27 cellular contexts compared by ENCODE assay signal in the genomic region with DNA sequence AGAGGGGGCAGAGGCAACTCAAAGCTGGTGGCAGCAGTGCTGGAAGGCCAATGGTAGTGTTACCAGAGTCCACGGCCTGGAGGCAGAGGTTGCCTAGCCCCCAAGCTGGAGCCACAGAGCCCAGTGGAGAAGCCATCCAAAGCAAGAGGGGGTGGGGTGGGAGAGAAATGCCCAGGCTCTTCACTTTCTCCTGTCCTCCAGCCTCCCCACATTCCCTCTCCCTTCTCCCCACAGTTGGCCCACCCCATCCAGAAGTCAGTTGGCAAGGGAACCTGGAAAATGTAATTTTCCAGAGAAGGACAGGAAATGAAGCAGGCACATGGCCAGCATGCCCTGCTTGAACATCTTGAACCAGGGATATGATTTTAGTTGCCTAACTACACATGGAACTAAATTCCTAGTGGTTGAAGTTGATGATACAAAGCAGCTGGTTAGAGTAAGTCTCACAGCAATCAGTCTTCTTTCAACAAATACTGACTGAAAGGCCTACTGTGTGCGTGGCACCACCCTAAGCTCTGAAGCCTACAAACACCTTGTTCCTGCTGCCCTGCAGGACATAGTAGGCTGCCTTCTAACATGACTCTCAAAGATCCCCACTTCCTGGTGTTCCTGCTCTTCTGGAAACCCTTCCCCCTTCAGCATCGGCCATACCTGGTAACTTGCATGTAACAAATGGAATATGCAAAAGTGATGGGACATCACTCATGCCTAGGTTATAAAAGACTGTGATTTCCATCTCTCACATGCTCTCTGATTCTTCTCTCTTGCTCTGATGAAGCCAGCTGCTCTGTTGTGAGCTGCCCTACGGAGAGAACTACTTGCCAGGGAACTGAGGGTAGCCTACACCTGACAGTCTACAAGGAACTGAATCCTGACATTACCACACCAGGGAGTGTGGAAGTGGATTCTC.
"Had no signal": no experiment of that assay in that cellular context is flagged by ENCODE, and none has a peak within 500 bp of the region (broad histone marks: within the 10 kb centered on the region; RNA-seq: fewer than 3 reads in every experiment).

No MANE protein-coding gene starts in this region.

- H3K9me3 ChIP-seq: adrenal gland, ascending aorta, colonic mucosa, transverse colon, uterus had no signal

- H3K27ac Mint-ChIP-seq: activated naive CD8-positive, alpha-beta T cell; activated T-helper 2 cell treated with anti-CD3 and anti-CD28 coated beads, Interferon-gamma antibody, Interleukin-2, Interleukin-4, amounts not matched to agents 10 μg/mL and 5 μg/mL and 100 μg/mL, durations not matched to agents 14 hours and 24 hours and 36 hours; natural killer cell; progenitor cell of endocrine pancreas; stimulated activated naive B cell treated with anti-CD40 and anti-IgM and Interleukin-4, amounts not matched to agents 10 μg/mL and 1 μg/mL and 100 μg/mL, for 72 hours had no signal

- H3K4me3 ChIP-seq: adrenal gland, ascending aorta, colonic mucosa, dorsolateral prefrontal cortex, transverse colon, uterus had no signal

- H3K27ac ChIP-seq: adrenal gland, ascending aorta, brain microvascular endothelial cell, colonic mucosa, dorsolateral prefrontal cortex, transverse colon, uterus had no signal

- H3K36me3 ChIP-seq: adrenal gland, ascending aorta, brain microvascular endothelial cell, colonic mucosa, transverse colon, uterus had no signal

- ATAC-seq: activated T-cell treated with anti-CD3 and anti-CD28 coated beads, Interleukin-2, amount 50 U/mL, for 4 hours; left ventricle myocardium superior; natural killer cell; stimulated activated naive B cell treated with anti-CD40 and anti-IgM and Interleukin-4, amounts not matched to agents 10 μg/mL and 1 μg/mL and 100 μg/mL, for 72 hours had no signal

- H3K9me3 Mint-ChIP-seq: activated T-helper 2 cell treated with anti-CD3 and anti-CD28 coated beads, Interferon-gamma antibody, Interleukin-2, Interleukin-4, amounts not matched to agents 10 μg/mL and 5 μg/mL and 100 μg/mL, durations not matched to agents 14 hours and 24 hours and 36 hours; central memory CD8-positive, alpha-beta T cell; natural killer cell had no signal

- DNase-seq: activated CD4-positive, alpha-beta T cell treated with anti-CD3 and anti-CD28 coated beads for 1 hour; activated CD4-positive, alpha-beta T cell treated with anti-CD3 and anti-CD28 coated beads, Interleukin-2, amount 50 U/mL, for 4 hours; activated CD8-positive, alpha-beta memory T cell treated with anti-CD3 and anti-CD28 coated beads for 24 hours; activated CD8-positive, alpha-beta memory T cell treated with anti-CD3 and anti-CD28 coated beads, Interleukin-2, amount 50 U/mL, for 48 hours; activated naive CD4-positive, alpha-beta T cell; activated T-cell treated with anti-CD3 and anti-CD28 coated beads, Interleukin-2, amount 50 U/mL, for 4 hours; adrenal gland; brain microvascular endothelial cell; colonic mucosa; dorsolateral prefrontal cortex; foreskin melanocyte; glutamatergic neuron; hippocampal formation; left ventricle myocardium superior; midbrain; natural killer cell; stimulated activated CD4-positive, alpha-beta T cell treated with anti-CD3 and anti-CD28 coated beads, Interleukin-2, amount 100 ng/mL, for 48 hours; stimulated activated CD8-positive, alpha-beta memory T cell treated with anti-CD3 and anti-CD28 coated beads, Interleukin-4, amount 100 ng/mL, for 48 hours; stimulated activated naive B cell treated with anti-CD40 and anti-IgM and Interleukin-4, amounts not matched to agents 10 μg/mL and 1 μg/mL and 100 μg/mL, for 72 hours; T-helper 9 cell; transverse colon; uterus had no signal

- H3K4me3 Mint-ChIP-seq: activated naive CD8-positive, alpha-beta T cell; activated T-cell treated with anti-CD3 and anti-CD28 coated beads, Interleukin-2, amount 50 U/mL, for 4 hours; central memory CD8-positive, alpha-beta T cell; natural killer cell; stimulated activated naive B cell treated with anti-CD40 and anti-IgM and Interleukin-4, amounts not matched to agents 10 μg/mL and 1 μg/mL and 100 μg/mL, for 72 hours had no signal

- H3K27me3 ChIP-seq: adrenal gland, ascending aorta, brain microvascular endothelial cell, colonic mucosa, transverse colon, uterus had no signal

- H3K36me3 Mint-ChIP-seq: activated naive CD8-positive, alpha-beta T cell; natural killer cell; stimulated activated naive B cell treated with anti-CD40 and anti-IgM and Interleukin-4, amounts not matched to agents 10 μg/mL and 1 μg/mL and 100 μg/mL, for 72 hours had no signal

- H3K4me1 ChIP-seq: adrenal gland, ascending aorta, colonic mucosa, uterus had no signal

- H3K4me1 Mint-ChIP-seq: central memory CD8-positive, alpha-beta T cell; natural killer cell; stimulated activated naive B cell treated with anti-CD40 and anti-IgM and Interleukin-4, amounts not matched to agents 10 μg/mL and 1 μg/mL and 100 μg/mL, for 72 hours had no signal
